8 cellular contexts compared by ENCODE assay signal in the genomic region with DNA sequence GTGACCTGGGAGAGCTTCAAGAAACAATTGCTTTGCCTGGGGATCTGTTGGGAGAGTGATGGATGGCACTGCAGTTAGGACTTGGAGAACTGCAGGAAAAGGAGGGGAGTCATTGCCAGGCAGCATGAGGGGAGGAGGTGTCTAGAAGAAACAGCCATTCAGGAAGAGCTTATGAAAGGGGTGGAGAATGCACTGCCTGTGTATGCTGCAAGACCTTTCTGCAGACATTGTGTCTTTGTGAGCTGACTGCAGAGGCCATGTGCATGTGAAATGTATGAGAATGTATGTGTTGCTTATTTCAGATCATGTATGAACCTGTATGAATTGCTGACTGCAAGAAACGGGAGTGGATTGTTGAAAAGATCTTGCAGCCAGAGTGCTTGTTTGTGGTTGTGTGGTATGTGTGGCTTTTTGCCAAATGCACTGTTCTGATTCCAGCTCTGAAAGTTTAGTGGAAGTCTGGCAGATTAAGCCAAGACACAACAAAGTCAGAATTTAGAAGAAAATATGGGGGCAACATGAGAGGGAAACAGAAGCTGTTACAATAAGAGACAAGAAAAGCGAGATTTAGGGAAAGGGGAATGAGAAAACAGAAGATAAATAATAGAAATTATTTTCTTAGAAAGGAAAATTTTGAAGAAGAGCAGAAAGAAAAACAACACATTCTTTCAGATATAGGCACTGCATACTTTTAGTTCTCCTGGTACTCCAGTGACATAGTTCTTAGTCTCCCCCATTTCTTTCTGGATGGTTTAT. TPM values are rescaled to one million over a fixed set of nuclear protein-coding genes. Genes with fewer than 3 reads are reported as not detected.
DNase-seq lines count a peak whose midpoint lies in the region; ATAC-seq and TF ChIP-seq lines count a peak whose summit lies in the region.

No MANE protein-coding gene starts in this region.

- TF ChIP-seq CTCF in adrenal gland (IDR thresholded peaks at IDR 0.05) (no peak), smooth muscle cell (IDR thresholded peaks at IDR 0.05; ENCODE audit: borderline replicate concordance, insufficient read depth, poor library complexity, severe bottlenecking) (no peak), lower leg skin (IDR thresholded peaks at IDR 0.05) (no peak)

- H3K79me2 ChIP-seq in smooth muscle cell (ENCODE audit: low read depth): no peaks in the 10 kb centered on the region

- H3K4me1 ChIP-seq in adrenal gland (replicated peaks in 1 of 2): peaks cover 5 to 18% of the 10 kb centered on the region in 2 donors
- peaks cover 42% of the 10 kb centered on the region for H3K4me1 ChIP-seq in smooth muscle cell (ENCODE audit: low read depth)

- no peak overlapping the region for H3K27ac Mint-ChIP-seq in activated T-cell treated with anti-CD3 and anti-CD28 coated beads, Interleukin-2, amount 50 U/mL, for 24 hours

- peaks cover 5% of the 10 kb centered on the region for H3K4me1 Mint-ChIP-seq in activated T-cell treated with anti-CD3 and anti-CD28 coated beads, Interleukin-2, amount 50 U/mL, for 24 hours (ENCODE audit: low read depth)

- 25 to 36% (median 29%) methylated on average over 2 of the region's 2 CpGs for whole genome bisulfite sequencing in adrenal gland, 4 donors
- WGBS in smooth muscle cell (ENCODE audit: low lambda C conversion rate): 13% methylated on average over 2 of the region's 2 CpGs
- WGBS in lower leg skin, 2 donors: 33 to 38% methylated on average over 2 of the region's 2 CpGs

- H4K20me1 ChIP-seq in smooth muscle cell (ENCODE audit: low read depth): no peaks in the 10 kb centered on the region

- intact Hi-C loops in adrenal gland (cut with DNase I) (loop anchor here in 1 of 2 donors (10.0 kb wide), 1 partner anchor 357 kb away; no protein-coding TSS in a partner anchor), lower leg skin (cut with DNase I; ENCODE audit: low total_unique reads) (loop anchor here (10.0 kb wide), 1 partner anchor 207 kb away; no protein-coding TSS in a partner anchor)

- no peaks in the 10 kb centered on the region for H3K9me3 ChIP-seq in adrenal gland (replicated peaks in 1 of 3)
- H3K9me3 ChIP-seq in smooth muscle cell (replicated peaks; ENCODE audit: low read depth): no peaks in the 10 kb centered on the region

- peak overlapping the region in 1 of 5 donors; percentile 4 for H3K27ac ChIP-seq in adrenal gland
- peak overlapping the region; percentile 56 for H3K27ac ChIP-seq in smooth muscle cell (ENCODE audit: low read depth)

- H3K4me3 ChIP-seq in adrenal gland: peak overlapping the region in 1 of 4 donors; percentile 8
- peak overlapping the region; percentile 34 for H3K4me3 ChIP-seq in smooth muscle cell
- H3K4me3 ChIP-seq in lower leg skin (ENCODE audit: low read depth, poor library complexity, severe bottlenecking): no peak overlapping the region

- H3K27me3 ChIP-seq in adrenal gland (no peaks in the 10 kb centered on the region), smooth muscle cell (ENCODE audit: low read depth) (no peaks in the 10 kb centered on the region)

- no peak overlapping the region for H3K9ac ChIP-seq in smooth muscle cell (ENCODE audit: low read depth)

- H2AFZ ChIP-seq in smooth muscle cell (ENCODE audit: low read depth): peak overlapping the region; percentile 26

- H3K4me3 Mint-ChIP-seq in activated T-cell treated with anti-CD3 and anti-CD28 coated beads, Interleukin-2, amount 50 U/mL, for 24 hours: no peak overlapping the region

- no peaks in the 10 kb centered on the region for H3K27me3 Mint-ChIP-seq in activated T-cell treated with anti-CD3 and anti-CD28 coated beads, Interleukin-2, amount 50 U/mL, for 24 hours

- ATAC-seq in HG02588 (IDR thresholded peaks at IDR 0.05; ENCODE audit: unreplicated experiment): no peak

- H3K4me2 ChIP-seq in smooth muscle cell: peak overlapping the region; percentile 78

- H3F3A ChIP-seq in smooth muscle cell (ENCODE audit: low read depth): peaks cover 28% of the 10 kb centered on the region

- TF ChIP-seq POLR2A in adrenal gland (IDR thresholded peaks at IDR 0.05) (peak in 1 of 2 donors; percentile 60), lower leg skin (IDR thresholded peaks at IDR 0.05) (no peak)

- H3K36me3 Mint-ChIP-seq in activated T-cell treated with anti-CD3 and anti-CD28 coated beads, Interleukin-2, amount 50 U/mL, for 24 hours (ENCODE audit: low read depth): no peaks in the 10 kb centered on the region

- no peaks in the 10 kb centered on the region for H3K9me3 Mint-ChIP-seq in activated T-cell treated with anti-CD3 and anti-CD28 coated beads, Interleukin-2, amount 50 U/mL, for 24 hours

- DNase-seq in DMS79 (lab: John Stamatoyannopoulos, UW) (peak; percentile 83), NCI-H1417 (lab: John Stamatoyannopoulos, UW) (peak; percentile 43 to 83 (median 59)), adrenal gland (peak; percentile 65 to 88 (median 83)), hippocampal formation (lab: John Stamatoyannopoulos, UW) (peak; percentile 23 to 74), smooth muscle cell (lab: John Stamatoyannopoulos, UW; ENCODE audit: unreplicated experiment) (no peak), lower leg skin (ENCODE audit: low spot score in 2 of 2) (no peak)
- no peak for DNase-seq in activated T-cell treated with anti-CD3 and anti-CD28 coated beads, Interleukin-2, amount 50 U/mL, for 24 hours

- H3K36me3 ChIP-seq in adrenal gland (replicated peaks in 1 of 2) (no peaks in the 10 kb centered on the region), smooth muscle cell (ENCODE audit: low read depth) (no peaks in the 10 kb centered on the region)

RNA-seq across cellular contexts. Expression of a gene that starts 9.8 kb away (rescaled TPM):
- total RNA-seq in adrenal gland (10 to 100 TPM; 10.0 to 29.2 (median 19.1) TPM), smooth muscle cell (32.1 and 46.2 TPM in 2 replicates), lower leg skin (10 to 100 TPM in 3 of 4 donors, 1 to 10 TPM in 1; 5.8 to 17.9 (median 11.8) TPM)
- polyA plus RNA-seq in adrenal gland (100 to 1,000 TPM in 1 of 3 donors, 10 to 100 TPM in 2; 19.3 to 225 (median 50.1) TPM), smooth muscle cell (11.9 and 20.7 TPM in 2 replicates)

RNA-seq across cellular contexts. Expression of a gene that starts 25.4 kb away (rescaled TPM):
- total RNA-seq in adrenal gland (10 to 100 TPM in 5 of 8 donors, 1 to 10 TPM in 2, under 1 TPM in 1; 0.68 to 39.3 (median 13.8) TPM), smooth muscle cell (96.5 and 120 TPM in 2 replicates), lower leg skin (100 to 1,000 TPM in 1 of 4 donors, 10 to 100 TPM in 3; 23.2 to 117 (median 33.2) TPM)
- polyA plus RNA-seq in adrenal gland (10 to 100 TPM; 16.5 to 65.3 (median 22.8) TPM), smooth muscle cell (33.5 and 92.4 TPM in 2 replicates)

Comparison
In these comparisons a context has a peak if more than half of its experiments do, and no peak if none do; other contexts are left out.
1. DNase-seq: peak in DMS79 (single experiment), NCI-H1417 (3 of 3), adrenal gland (7 of 7) and hippocampal formation (2 of 2); none in smooth muscle cell (single experiment), lower leg skin (0 of 2) and activated T-cell treated with anti-CD3 and anti-CD28 coated beads, Interleukin-2, amount 50 U/mL, for 24 hours (single experiment).